In genomic region chr3:39061228-39061627, GRCh38 we compare ENCODE assay signal across 2 cellular contexts.
A peak's percentile ranks its signal among the peaks of the same experiment; 100 is the strongest.
TF ChIP-seq lines count a peak whose summit lies in the region.

No MANE protein-coding gene starts in this region.

TF ChIP-seq in HEK293, 187 proteins besides CTCF, POLR2A, EP300 and RAD21:
- TF ChIP-seq ZNF146 (tag by site-specific recombination; IDR thresholded peaks at IDR 0.05), result peak; percentile 86
- TF ChIP-seq ZNF580 (tag by site-specific recombination; IDR thresholded peaks at IDR 0.05), result peak; percentile 59; the same call in 1 of the 2 replicates

TF ChIP-seq in K562, 482 proteins besides CTCF, POLR2A, EP300 and RAD21:
- peak; percentile 74 for TF ChIP-seq ZNF146 (CRISPR knock-in tag; IDR thresholded peaks at IDR 0.05; ENCODE audit: unreplicated experiment)
- 0 out of 2 replicates have a peak, but pooled peaks have one; percentile 27 for TF ChIP-seq BCOR (IDR thresholded peaks at IDR 0.05)
- TF ChIP-seq KDM1A (IDR thresholded peaks at IDR 0.05), result 0 out of 4 replicates have a peak, but pooled peaks of 1 of the 2 experiments have one; percentile 27
TF ChIP-seq in K562: peak in this region for 3; not testable (repeated sequence) for 479.
